Comparison of ENCODE assay signal across 16 cellular contexts in the genomic region with DNA sequence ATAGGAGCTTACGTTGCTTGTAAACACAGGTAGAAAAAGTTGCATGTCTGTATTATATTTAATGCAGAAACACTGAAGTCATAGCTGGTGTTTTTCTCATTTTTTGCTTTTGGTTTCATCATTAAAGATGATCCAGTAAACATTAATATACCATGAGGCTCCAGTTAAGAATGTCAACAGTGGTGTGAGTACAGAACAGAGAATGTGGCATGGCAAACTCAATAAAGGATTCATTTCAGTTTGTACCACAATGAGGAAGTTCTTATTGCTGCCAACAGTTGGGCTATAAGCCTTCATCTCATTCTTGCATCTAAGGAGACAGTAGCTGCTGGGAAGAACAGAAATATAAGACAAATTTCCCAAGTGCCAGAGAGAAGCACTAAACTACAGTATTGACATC.
A peak's percentile ranks its signal among the peaks of the same experiment; 100 is the strongest.
DNase-seq lines count a peak whose midpoint lies in the region; ATAC-seq and TF ChIP-seq lines count a peak whose summit lies in the region.
"Had no signal": no experiment of that assay in that cellular context is flagged by ENCODE, and none has a peak within 500 bp of the region (broad histone marks: within the 10 kb centered on the region; RNA-seq: fewer than 3 reads in every experiment).

No MANE protein-coding gene starts in this region.

- H3K27ac ChIP-seq in breast epithelium, result peak overlapping the region in 1 of 2 donors; percentile 77
- H3K27ac ChIP-seq: tibial nerve had no signal

- no peaks in the 10 kb centered on the region for H3K36me3 ChIP-seq in breast epithelium
- H3K36me3 ChIP-seq: tibial nerve had no signal

- H3K4me3 ChIP-seq in breast epithelium, result no peak overlapping the region
- H3K4me3 ChIP-seq: tibial nerve had no signal

- no peaks in the 10 kb centered on the region for H3K27me3 ChIP-seq in breast epithelium
- H3K27me3 ChIP-seq: tibial nerve had no signal

- TF ChIP-seq CTCF in breast epithelium (IDR thresholded peaks at IDR 0.05), result no peak

- intact Hi-C loops in breast epithelium (cut with DNase I; ENCODE audit: low total_unique reads), result no loop called here

- DNase-seq in foreskin melanocyte (peak; percentile 41), NCI-H2227 (lab: John Stamatoyannopoulos, UW; ENCODE audit: unreplicated experiment) (no peak), mucosa of gallbladder (ENCODE audit: low spot score) (no peak), iPS-NIHi11 (ENCODE audit: low spot score) (no peak), breast epithelium (ENCODE audit: low spot score in 2 of 2) (no peak)
- DNase-seq: caudate nucleus; CD4-positive, alpha-beta memory T cell; erythroblast; mesendoderm; NCI-H1092 treated with DMSO at 0.1 percent for 48 hours; NCI-H446 treated with DMSO at 0.1 percent for 48 hours; occipital lobe had no signal

- H3K9me3 ChIP-seq in breast epithelium, result no peaks in the 10 kb centered on the region
- H3K9me3 ChIP-seq: tibial nerve had no signal

- peaks cover 0 to 8% of the 10 kb centered on the region in 2 donors for H3K4me1 ChIP-seq in breast epithelium
- H3K4me1 ChIP-seq: tibial nerve had no signal

- ATAC-seq in GM18867 (IDR thresholded peaks at IDR 0.05; ENCODE audit: unreplicated experiment) (peak; percentile 30), GM21786 (IDR thresholded peaks at IDR 0.05; ENCODE audit: unreplicated experiment) (peak; percentile 36), HG03571 (IDR thresholded peaks at IDR 0.05; ENCODE audit: unreplicated experiment) (peak; percentile 44)

- TF ChIP-seq POLR2A in breast epithelium (IDR thresholded peaks at IDR 0.05), result no peak
